In genomic region chr2:124286089-124286783, GRCh38 we compare ENCODE assay signal across 17 cellular contexts.
DNase-seq lines count a peak whose midpoint lies in the region; TF ChIP-seq lines count a peak whose summit lies in the region.
"Had no signal": no experiment of that assay in that cellular context is flagged by ENCODE, and none has a peak within 500 bp of the region (broad histone marks: within the 10 kb centered on the region; RNA-seq: fewer than 3 reads in every experiment).

No MANE protein-coding gene starts in this region.

- no peak for TF ChIP-seq EP300 in transverse colon (IDR thresholded peaks at IDR 0.05; ENCODE audit: low read depth)

- no peak overlapping the region for H3K23ac ChIP-seq in trophoblast cell (ENCODE audit: low read length)

- H4K12ac ChIP-seq in trophoblast cell (ENCODE audit: low read depth, low read length): no peak overlapping the region

- no peak overlapping the region for H4K91ac ChIP-seq in trophoblast cell (ENCODE audit: low read depth, low read length)

- no peak for TF ChIP-seq CTCF in fibroblast of mammary gland (conservative IDR thresholded peaks at IDR 0.05; ENCODE audit: control insufficient read depth, insufficient read depth, low read depth, low read length)
- no peak for TF ChIP-seq CTCF in transverse colon (IDR thresholded peaks at IDR 0.05)

- H2AFZ ChIP-seq in trophoblast cell (ENCODE audit: insufficient read depth, low read length, poor library complexity): no peak overlapping the region

- H3K4me3 ChIP-seq in fibroblast of mammary gland (ENCODE audit: control insufficient read depth, low read depth, low read length) (no peak overlapping the region), transverse colon (no peak overlapping the region), trophoblast cell (ENCODE audit: low read depth, low read length) (no peak overlapping the region)

- H3K9ac ChIP-seq in trophoblast cell (ENCODE audit: low read length): no peak overlapping the region
- H3K9ac ChIP-seq: SK-N-SH had no signal

- no peaks in the 10 kb centered on the region for H3K79me2 ChIP-seq in trophoblast cell (ENCODE audit: control insufficient read depth, insufficient read depth, low read length, poor library complexity)

- WGBS in transverse colon (ENCODE audit: low coverage in 1 of 2), 2 donors: 74 to 80% methylated on average over 2 to 7 of the region's 7 CpGs
- no CpG with 5 or more reads among the region's 7 CpGs for whole genome bisulfite sequencing in trophoblast cell (ENCODE audit: extremely low coverage, insufficient coverage, insufficient read length)

- no peak overlapping the region for H3K4ac ChIP-seq in trophoblast cell (ENCODE audit: low read depth, low read length)

- H2BK120ac ChIP-seq in trophoblast cell (ENCODE audit: insufficient read depth, low read length, poor library complexity): no peak overlapping the region

- intact Hi-C loops in transverse colon (cut with DNase I; ENCODE audit: low total_unique reads): no loop called here

- no peak overlapping the region for H4K8ac ChIP-seq in trophoblast cell (ENCODE audit: low read depth, low read length)

- H3K4me1 ChIP-seq in transverse colon (no peaks in the 10 kb centered on the region), trophoblast cell (ENCODE audit: control insufficient read depth in 1 of 2, insufficient read depth in 2 of 2, low read length in 2 of 2) (peaks cover 0 to 2% of the 10 kb centered on the region in 2 experiments)

- H2BK5ac ChIP-seq in trophoblast cell (ENCODE audit: low read depth, low read length, poor library complexity): no peak overlapping the region

- no peak overlapping the region for H2BK12ac ChIP-seq in trophoblast cell (ENCODE audit: low read length)

- no peak for TF ChIP-seq POLR2A in transverse colon (IDR thresholded peaks at IDR 0.05)

- no peak overlapping the region for H3K4me2 ChIP-seq in trophoblast cell (ENCODE audit: low read length)
- H3K4me2 ChIP-seq: SK-N-SH had no signal

- peak; percentile 55 for DNase-seq in ELF-1 (ENCODE audit: low read depth, low spot score)
- peak; percentile 57 for DNase-seq in M059J (ENCODE audit: low read depth)
- DNase-seq in fibroblast of mammary gland (ENCODE audit: low read depth): peak; percentile 59
- DNase-seq in kidney tubule cell (ENCODE audit: low spot score): peak; percentile 3
- DNase-seq in transverse colon: no peak
- DNase-seq in NCI-H2107 treated with DMSO at 0.1 percent for 48 hours (lab: John Stamatoyannopoulos, UW; ENCODE audit: unreplicated experiment): no peak
- DNase-seq in trophoblast cell: no peak
- DNase-seq: activated CD4-positive, alpha-beta T cell treated with anti-CD3 and anti-CD28 coated beads for 1 hour; activated effector memory CD4-positive, alpha-beta T cell treated with Interleukin-2 at 50 U/mL for 16 hours; activated T-cell treated with anti-CD3 and anti-CD28 coated beads for 4 hours; anterior cingulate cortex; CD4-positive, CD25-positive, alpha-beta regulatory T cell; kidney glomerular epithelial cell; NCI-H524 treated with DMSO at 0.1 percent for 48 hours; SK-N-SH; stimulated activated CD4-positive, alpha-beta T cell treated with anti-CD3 and anti-CD28 coated beads, Interleukin-4, amount 100 ng/mL, for 4 hours had no signal

- H3K18ac ChIP-seq in trophoblast cell (ENCODE audit: low read length): no peak overlapping the region

- H3K36me3 ChIP-seq in transverse colon (no peaks in the 10 kb centered on the region), trophoblast cell (ENCODE audit: control insufficient read depth in 1 of 2, insufficient read depth in 2 of 2, low read length in 2 of 2) (no peaks in the 10 kb centered on the region)
- H3K36me3 ChIP-seq: neutrophil had no signal

- H3K79me1 ChIP-seq in trophoblast cell (ENCODE audit: low read length): no peaks in the 10 kb centered on the region

- no peaks in the 10 kb centered on the region for H3K27me3 ChIP-seq in transverse colon
- H3K27me3 ChIP-seq in trophoblast cell (ENCODE audit: insufficient read depth, low read length): no peaks in the 10 kb centered on the region
- H3K27me3 ChIP-seq: neutrophil had no signal

- H3K27ac ChIP-seq in transverse colon (no peak overlapping the region), trophoblast cell (ENCODE audit: low read depth, low read length) (no peak overlapping the region)
- H3K27ac ChIP-seq: neutrophil had no signal

- in situ Hi-C loops in transverse colon (cut with MboI; ENCODE audit: low pct_ligation_motif_present in 1 of 4, low pct_unique_long_range_greater_than_20kb in 1 of 4, low sequenced_read_pairs in 3 of 4): no loop called here

- no peak overlapping the region for H2AK5ac ChIP-seq in trophoblast cell (ENCODE audit: low read length)

- H3K9me3 ChIP-seq in transverse colon (no peaks in the 10 kb centered on the region), trophoblast cell (ENCODE audit: insufficient read depth, low read depth, low read length) (peaks cover 1% of the 10 kb centered on the region)
- H3K9me3 ChIP-seq: neutrophil, SK-N-SH had no signal

- no peak overlapping the region for H3K14ac ChIP-seq in trophoblast cell (ENCODE audit: low read length)

Comparison
In these comparisons a context has a peak if more than half of its experiments do, and no peak if none do; other contexts are left out.
1. DNase-seq: peak in ELF-1 (single experiment), M059J (single experiment), fibroblast of mammary gland (single experiment) and kidney tubule cell (single experiment); none in transverse colon (single experiment), NCI-H2107 treated with DMSO at 0.1 percent for 48 hours (single experiment) and trophoblast cell (0 of 2).